In genomic region chr19:2627319-2627829, GRCh38 we compare ENCODE assay signal across 8 cellular contexts.
DNase-seq lines count a peak whose midpoint lies in the region; ATAC-seq and TF ChIP-seq lines count a peak whose summit lies in the region.

No MANE protein-coding gene starts in this region.

- ATAC-seq in activated T-cell treated with anti-CD3 and anti-CD28 coated beads, Interleukin-2, amount 50 U/mL, for 4 hours: peak; percentile 86 to 90
- ATAC-seq in gastroesophageal sphincter (peak; percentile 89), HG03378 (IDR thresholded peaks at IDR 0.05; ENCODE audit: unreplicated experiment) (no peak), GM21367 (IDR thresholded peaks at IDR 0.05; ENCODE audit: unreplicated experiment) (no peak)

- H3K4me2 ChIP-seq in trophoblast cell (ENCODE audit: low read length): no peak overlapping the region

- DNase-seq in Calu3 (peak; percentile 69), HS-27A (ENCODE audit: low read depth) (peak; percentile 92), trophoblast cell (peak; percentile 98 to 99), SIG-M5 treated with dmso at 0.1 percent for 504 hours (lab: John Stamatoyannopoulos, UW; ENCODE audit: unreplicated experiment) (no peak)
- DNase-seq in activated T-cell treated with anti-CD3 and anti-CD28 coated beads, Interleukin-2, amount 50 U/mL, for 4 hours: peak; percentile 42

- peaks cover 5% of the 10 kb centered on the region for H3K36me3 Mint-ChIP-seq in Calu3 (ENCODE audit: insufficient read depth, unreplicated experiment)
- no peaks in the 10 kb centered on the region for H3K36me3 Mint-ChIP-seq in activated T-cell treated with anti-CD3 and anti-CD28 coated beads, Interleukin-2, amount 50 U/mL, for 4 hours (ENCODE audit: insufficient read depth)

- H3K79me1 ChIP-seq in trophoblast cell (ENCODE audit: low read length): no peaks in the 10 kb centered on the region

- peak overlapping the region; percentile 52 for H3K4me3 Mint-ChIP-seq in Calu3 (ENCODE audit: low read depth, unreplicated experiment)
- H3K4me3 Mint-ChIP-seq in activated T-cell treated with anti-CD3 and anti-CD28 coated beads, Interleukin-2, amount 50 U/mL, for 4 hours: peak overlapping the region; percentile 51

- WGBS in gastroesophageal sphincter (ENCODE audit: low coverage in 1 of 2), 2 donors: 30 to 63% methylated on average over 4 to 8 of the region's 17 CpGs
- WGBS in trophoblast cell (ENCODE audit: extremely low coverage, insufficient coverage, insufficient read length): no CpG with 5 or more reads among the region's 17 CpGs

- no peak overlapping the region for H3K18ac ChIP-seq in trophoblast cell (ENCODE audit: low read length)

- no peak overlapping the region for H2AFZ ChIP-seq in trophoblast cell (ENCODE audit: insufficient read depth, low read length, poor library complexity)

- no peaks in the 10 kb centered on the region for H3K27me3 Mint-ChIP-seq in Calu3 (ENCODE audit: unreplicated experiment)
- H3K27me3 Mint-ChIP-seq in activated T-cell treated with anti-CD3 and anti-CD28 coated beads, Interleukin-2, amount 50 U/mL, for 4 hours (ENCODE audit: low read depth): no peaks in the 10 kb centered on the region

- BruUV-seq in Calu3 (replicated peaks; lab: Mats Ljungman, UMichigan): no TSS peak

- H3K23ac ChIP-seq in trophoblast cell (ENCODE audit: low read length): no peak overlapping the region

- H4K91ac ChIP-seq in trophoblast cell (ENCODE audit: low read depth, low read length): no peak overlapping the region

- TF ChIP-seq POLR2A in gastroesophageal sphincter (IDR thresholded peaks at IDR 0.05): peak in 1 of 2 donors; percentile 24

- H3K14ac ChIP-seq in trophoblast cell (ENCODE audit: low read length): no peak overlapping the region

- CTCF ChIA-PET in Calu3 (lab: Charles Lee): interaction anchor here (0.8 to 1.3 kb wide), 4 partner anchors 9 to 17 kb away, joined by 3 to 10 read pairs (median 3); no protein-coding TSS in a partner anchor

- H2BK120ac ChIP-seq in trophoblast cell (ENCODE audit: insufficient read depth, low read length, poor library complexity): no peak overlapping the region

- TF ChIP-seq EP300 in gastroesophageal sphincter (IDR thresholded peaks at IDR 0.05): no peak

- no peak overlapping the region for H4K8ac ChIP-seq in trophoblast cell (ENCODE audit: low read depth, low read length)

- H3K4me3 ChIP-seq in gastroesophageal sphincter: no peak overlapping the region
- no peak overlapping the region for H3K4me3 ChIP-seq in trophoblast cell (ENCODE audit: low read depth, low read length)

- H3K27ac ChIP-seq in gastroesophageal sphincter: peak overlapping the region in 3 of 4 donors; percentile 72 to 86 (median 81)
- no peak overlapping the region for H3K27ac ChIP-seq in trophoblast cell (ENCODE audit: low read depth, low read length)

- H3K9ac ChIP-seq in trophoblast cell (ENCODE audit: low read length): no peak overlapping the region

- intact Hi-C loops in Calu3 (cut with micrococcal nuclease; ENCODE audit: unreplicated experiment): no loop called here

- H2AK5ac ChIP-seq in trophoblast cell (ENCODE audit: low read length): no peak overlapping the region

- H3K27ac Mint-ChIP-seq in Calu3 (ENCODE audit: unreplicated experiment): peak overlapping the region; percentile 61

- H2BK5ac ChIP-seq in trophoblast cell (ENCODE audit: low read depth, low read length, poor library complexity): no peak overlapping the region

- peaks cover 21% of the 10 kb centered on the region for H3K4me1 Mint-ChIP-seq in Calu3 (ENCODE audit: low read depth, unreplicated experiment)
- peaks cover 55% of the 10 kb centered on the region for H3K4me1 Mint-ChIP-seq in activated T-cell treated with anti-CD3 and anti-CD28 coated beads, Interleukin-2, amount 50 U/mL, for 4 hours (ENCODE audit: low read depth)

- H3K79me2 ChIP-seq in trophoblast cell (ENCODE audit: control insufficient read depth, insufficient read depth, low read length, poor library complexity): no peaks in the 10 kb centered on the region

- H2BK12ac ChIP-seq in trophoblast cell (ENCODE audit: low read length): no peak overlapping the region

- H3K9me3 ChIP-seq in gastroesophageal sphincter (peaks cover 0 to 7% (median 0%) of the 10 kb centered on the region in 3 donors), trophoblast cell (ENCODE audit: insufficient read depth, low read depth, low read length) (peaks cover 3% of the 10 kb centered on the region)

- H3K27me3 ChIP-seq in gastroesophageal sphincter (no peaks in the 10 kb centered on the region), trophoblast cell (ENCODE audit: insufficient read depth, low read length) (peaks cover 3% of the 10 kb centered on the region)

- peaks cover 0 to 26% (median 4%) of the 10 kb centered on the region in 3 donors for H3K4me1 ChIP-seq in gastroesophageal sphincter
- peaks cover 0 to 8% of the 10 kb centered on the region in 2 experiments for H3K4me1 ChIP-seq in trophoblast cell (ENCODE audit: control insufficient read depth in 1 of 2, insufficient read depth in 2 of 2, low read length in 2 of 2)

- no peaks in the 10 kb centered on the region for H3K9me3 Mint-ChIP-seq in Calu3 (ENCODE audit: low read depth, unreplicated experiment)
- H3K9me3 Mint-ChIP-seq in activated T-cell treated with anti-CD3 and anti-CD28 coated beads, Interleukin-2, amount 50 U/mL, for 4 hours: peaks cover 14% of the 10 kb centered on the region

- TF ChIP-seq CTCF in Calu3 (IDR thresholded peaks at IDR 0.05; ENCODE audit: unreplicated experiment) (no peak), gastroesophageal sphincter (IDR thresholded peaks at IDR 0.05) (no peak)

- no peak overlapping the region for H4K12ac ChIP-seq in trophoblast cell (ENCODE audit: low read depth, low read length)

- no peaks in the 10 kb centered on the region for H3K36me3 ChIP-seq in gastroesophageal sphincter
- H3K36me3 ChIP-seq in trophoblast cell (ENCODE audit: control insufficient read depth in 1 of 2, insufficient read depth in 2 of 2, low read length in 2 of 2): no peaks in the 10 kb centered on the region

- H3K4ac ChIP-seq in trophoblast cell (ENCODE audit: low read depth, low read length): no peak overlapping the region

Comparison
In these comparisons a context has a peak if more than half of its experiments do, and no peak if none do; other contexts are left out.
1. ATAC-seq: peak in activated T-cell treated with anti-CD3 and anti-CD28 coated beads, Interleukin-2, amount 50 U/mL, for 4 hours (2 of 2) and gastroesophageal sphincter (single experiment); none in HG03378 (single experiment) and GM21367 (single experiment).